ENCODE assay signal across 15 cellular contexts in genomic region chr11:102903895-102904294, GRCh38. TPM values are rescaled to one million over a fixed set of nuclear protein-coding genes. Genes with fewer than 3 reads are reported as not detected.
"Had no signal": no experiment of that assay in that cellular context is flagged by ENCODE, and none has a peak within 500 bp of the region (broad histone marks: within the 10 kb centered on the region; RNA-seq: fewer than 3 reads in every experiment).

No MANE protein-coding gene starts in this region.

RNA-seq across cellular contexts. Expression of gene MMP12, which starts 29.1 kb away (rescaled TPM):
- total RNA-seq: dermis blood vessel endothelial cell; dorsolateral prefrontal cortex; gastrocnemius medialis; glomerular endothelial cell; kidney epithelial cell; left cardiac atrium; left ventricle myocardium superior; lung microvascular endothelial cell; mononuclear cell; naive thymus-derived CD4-positive, alpha-beta T cell had no signal
- polyA plus RNA-seq: heart right ventricle; naive thymus-derived CD4-positive, alpha-beta T cell had no signal

RNA-seq across cellular contexts. Expression of gene MMP13, which starts 51.6 kb away (rescaled TPM):
- total RNA-seq: dermis blood vessel endothelial cell; dorsolateral prefrontal cortex; esophagus mucosa; esophagus squamous epithelium; gastrocnemius medialis; glomerular endothelial cell; heart right ventricle; left cardiac atrium; left ventricle myocardium superior; lower lobe of right lung; lung microvascular endothelial cell; mononuclear cell; mucosa of gallbladder; naive thymus-derived CD4-positive, alpha-beta T cell had no signal
- polyA plus RNA-seq: heart right ventricle; naive thymus-derived CD4-positive, alpha-beta T cell had no signal
